In genomic region chr18:13915973-13916372, GRCh38 we compare ENCODE assay signal across 30 cellular contexts. TPM values are rescaled to one million over a fixed set of nuclear protein-coding genes. Genes with fewer than 3 reads are reported as not detected.
DNase-seq lines count a peak whose midpoint lies in the region; ATAC-seq, FAIRE-seq and TF ChIP-seq lines count a peak whose summit lies in the region.
"Had no signal": no experiment of that assay in that cellular context is flagged by ENCODE, and none has a peak within 500 bp of the region (broad histone marks: within the 10 kb centered on the region; RNA-seq: fewer than 3 reads in every experiment).

No MANE protein-coding gene starts in this region.

- H3K9me3 ChIP-seq in adrenal gland (replicated peaks in 1 of 3) = no peaks in the 10 kb centered on the region
- H3K9me3 ChIP-seq in left ventricle myocardium inferior (replicated peaks) = no peaks in the 10 kb centered on the region
- H3K9me3 ChIP-seq: A549, BE2C, HAP-1 had no signal

- ATAC-seq in Right ventricle myocardium inferior = peak; percentile 61
- ATAC-seq: A549; activated CD8-positive, alpha-beta memory T cell treated with anti-CD3 and anti-CD28 coated beads, Interleukin-2, amount 10 ng/mL, durations not matched to agents 7 days and 5 days; naive thymus-derived CD4-positive, alpha-beta T cell; T-helper 17 cell had no signal

- no peaks in the 10 kb centered on the region for H3K27me3 ChIP-seq in adrenal gland
- H3K27me3 ChIP-seq in left ventricle myocardium inferior (ENCODE audit: low read depth) = no peaks in the 10 kb centered on the region
- H3K27me3 ChIP-seq: BE2C had no signal

- no peaks in the 10 kb centered on the region for H3K36me3 ChIP-seq in adrenal gland (replicated peaks in 1 of 2)
- H3K36me3 ChIP-seq in left ventricle myocardium inferior = no peaks in the 10 kb centered on the region
- H3K36me3 ChIP-seq: BE2C, HAP-1 had no signal

- peak; percentile 81 for FAIRE-seq in urothelium cell line (lab: Jason Lieb, UNC)
- FAIRE-seq: A549, endometrium, GM18507, RCC 7860 had no signal

- WGBS in adrenal gland, 4 donors = 25 to 47% (median 37%) methylated on average over 6 of the region's 6 CpGs

- H3K4me1 ChIP-seq in adrenal gland (replicated peaks in 1 of 2) = peaks cover 26 to 42% of the 10 kb centered on the region in 2 donors
- peaks cover 13% of the 10 kb centered on the region for H3K4me1 ChIP-seq in left ventricle myocardium inferior
- H3K4me1 ChIP-seq: A549, BE2C, HAP-1 had no signal

- no peak for TF ChIP-seq CTCF in adrenal gland (IDR thresholded peaks at IDR 0.05)
- no peak for TF ChIP-seq CTCF in left ventricle myocardium inferior (IDR thresholded peaks at IDR 0.05; ENCODE audit: borderline replicate concordance)

- TF ChIP-seq POLR2A in adrenal gland (IDR thresholded peaks at IDR 0.05) = no peak

- H3K27ac ChIP-seq in adrenal gland = peak overlapping the region; percentile 58 to 89 (median 79)
- H3K27ac ChIP-seq in left ventricle myocardium inferior (replicated peaks) = no peak overlapping the region
- H3K27ac ChIP-seq: A549, SK-N-MC had no signal

- intact Hi-C loops in Right ventricle myocardium inferior (cut with DNase I) = no loop called here
- intact Hi-C loops in cardiac septum (cut with DNase I) = no loop called here
- intact Hi-C loops in adrenal gland (cut with DNase I) = loop anchor here in 1 of 2 donors (10.0 kb wide), 1 partner anchor 59 kb away; no protein-coding TSS in a partner anchor
- intact Hi-C loops in left ventricle myocardium inferior (cut with micrococcal nuclease) = no loop called here

- H3K4me3 ChIP-seq in adrenal gland (no peak overlapping the region), left ventricle myocardium inferior (no peak overlapping the region)
- H3K4me3 ChIP-seq: A549, HAP-1, SK-N-MC had no signal

- DNase-seq in Right ventricle myocardium inferior (ENCODE audit: missing footprints) = no peak
- no peak for DNase-seq in cardiac septum (ENCODE audit: low spot score)
- DNase-seq in adrenal gland = peak in 6 of 7 donors; percentile 72 to 93 (median 82)
- DNase-seq in left ventricle myocardium inferior = peak; percentile 38
- peak; percentile 72 for DNase-seq in urothelium cell line (ENCODE audit: low spot score)
- no peak for DNase-seq in COLO668 (lab: John Stamatoyannopoulos, UW; ENCODE audit: unreplicated experiment)
- DNase-seq in dermis blood vessel endothelial cell = no peak
- DNase-seq in OCI-M2 (lab: John Stamatoyannopoulos, UW; ENCODE audit: unreplicated experiment) = no peak
- DNase-seq: activated CD4-positive, alpha-beta T cell treated with anti-CD3 and anti-CD28 coated beads for 48 hours; activated CD8-positive, alpha-beta memory T cell treated with anti-CD3 and anti-CD28 coated beads, Interleukin-2, amount 10 ng/mL, durations not matched to agents 7 days and 5 days; BE2C; COR-L47; cortex of kidney; EL; MM.1S; naive thymus-derived CD4-positive, alpha-beta T cell; NCI-H1436 treated with DMSO at 0.1 percent for 48 hours; NCI-H2227 treated with DMSO at 0.1 percent for 48 hours; retina; T-helper 17 cell had no signal

RNA-seq across cellular contexts. Expression of gene MC2R, which starts 0.6 kb away (rescaled TPM):
- total RNA-seq in Right ventricle myocardium inferior = not detected
- total RNA-seq in cardiac septum = not detected
- total RNA-seq in adrenal gland = 100 to 1,000 TPM in 3 of 8 donors, 10 to 100 TPM in 5; 10.4 to 486 (median 50.8) TPM
- polyA plus RNA-seq in adrenal gland = 100 to 1,000 TPM in 1 of 3 donors, 10 to 100 TPM in 1, 1 to 10 TPM in 1; 5.6 to 725 (median 48.4) TPM
- total RNA-seq in left ventricle myocardium inferior = not detected
- not detected in 2 replicates for total RNA-seq in dermis blood vessel endothelial cell
- total RNA-seq: activated CD8-positive, alpha-beta memory T cell treated with anti-CD3 and anti-CD28 coated beads, Interleukin-2, amount 10 ng/mL, durations not matched to agents 7 days and 5 days; glomerular endothelial cell; mesenteric fat pad; naive thymus-derived CD4-positive, alpha-beta T cell; osteoblast; T-helper 17 cell had no signal
- polyA plus RNA-seq: A549; IgD-negative memory B cell; naive thymus-derived CD4-positive, alpha-beta T cell had no signal

Comparison
In these comparisons a context has a peak if more than half of its experiments do, and no peak if none do; other contexts are left out.
1. DNase-seq: peak in adrenal gland (6 of 7), left ventricle myocardium inferior (single experiment) and urothelium cell line (single experiment); none in Right ventricle myocardium inferior (single experiment), cardiac septum (single experiment), COLO668 (single experiment), dermis blood vessel endothelial cell (single experiment) and OCI-M2 (single experiment).
2. RNA of gene MC2R, which starts 0.6 kb away (total RNA-seq): 10.4 to 486 TPM in adrenal gland; not detected in Right ventricle myocardium inferior (single experiment), not detected in cardiac septum (single experiment), not detected in left ventricle myocardium inferior (single experiment) and not detected in dermis blood vessel endothelial cell; every median in the first group is over 10 times any median in the second.